In the genomic region with DNA sequence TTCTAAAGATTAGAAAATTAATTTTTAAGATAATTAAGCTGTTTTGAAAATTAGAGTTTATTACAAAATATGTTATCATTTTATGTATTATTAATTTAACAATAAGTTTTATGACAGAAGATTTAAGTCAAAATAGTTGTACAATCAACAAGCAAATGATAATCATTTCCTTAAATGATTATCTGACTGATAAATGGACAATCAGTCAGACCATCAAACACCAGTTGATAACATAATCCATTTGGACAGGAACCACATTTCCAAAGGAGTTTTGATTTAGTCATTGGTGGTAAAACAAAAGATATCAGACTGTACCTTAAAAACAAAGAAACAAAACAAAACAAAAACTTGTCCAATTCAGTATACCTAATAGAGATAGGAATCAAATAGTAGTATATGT, we compare ENCODE assay signal across 16 cellular contexts. TPM values are rescaled to one million over a fixed set of nuclear protein-coding genes. Genes with fewer than 3 reads are reported as not detected.
DNase-seq lines count a peak whose midpoint lies in the region; TF ChIP-seq lines count a peak whose summit lies in the region.
"Had no signal": no experiment of that assay in that cellular context is flagged by ENCODE, and none has a peak within 500 bp of the region (broad histone marks: within the 10 kb centered on the region; RNA-seq: fewer than 3 reads in every experiment).

No MANE protein-coding gene starts in this region.

- H3K4me3 ChIP-seq in ACC112 (ENCODE audit: low read depth, low read length) (peak overlapping the region; percentile 94), SK-N-MC (peak overlapping the region; percentile 77), foreskin fibroblast (ENCODE audit: low read depth in 1 of 2, low read length in 2 of 2) (peak overlapping the region; percentile 61 to 67), retinal pigment epithelial cell (ENCODE audit: low read length) (peak overlapping the region; percentile 17)
- no peak overlapping the region for H3K4me3 ChIP-seq in effector memory CD4-positive, alpha-beta T cell (ENCODE audit: insufficient read depth, low read depth, low read length, poor library complexity, severe bottlenecking)
- H3K4me3 ChIP-seq: GM12878 had no signal

- H3K27me3 Mint-ChIP-seq in activated CD4-positive, alpha-beta T cell treated with anti-CD3 and anti-CD28 coated beads, Interleukin-2, amount 10 ng/mL, durations not matched to agents 24 days and 14 days, result peaks cover 20% of the 10 kb centered on the region
- H3K27me3 Mint-ChIP-seq in activated CD4-positive, alpha-beta memory T cell treated with anti-CD3 and anti-CD28 coated beads, Interleukin-2, amount 10 ng/mL, durations not matched to agents 7 days and 5 days, result peaks cover 7% of the 10 kb centered on the region
- H3K27me3 Mint-ChIP-seq: brain, T-helper 17 cell had no signal

- DNase-seq in SK-N-MC (ENCODE audit: low read depth, low spot score) (no peak), foreskin fibroblast (no peak), retinal pigment epithelial cell (ENCODE audit: low read depth) (no peak), RWPE1 (ENCODE audit: low spot score) (no peak)
- no peak for DNase-seq in activated CD4-positive, alpha-beta T cell treated with anti-CD3 and anti-CD28 coated beads, Interleukin-2, amount 10 ng/mL, durations not matched to agents 24 days and 14 days
- no peak for DNase-seq in activated CD4-positive, alpha-beta memory T cell treated with anti-CD3 and anti-CD28 coated beads, Interleukin-2, amount 10 ng/mL, durations not matched to agents 7 days and 5 days
- no peak for DNase-seq in effector memory CD4-positive, alpha-beta T cell
- DNase-seq: activated CD4-positive, alpha-beta T cell treated with anti-CD3 and anti-CD28 coated beads, Interleukin-2, amount 50 U/mL, for 1 hour; DMS79 treated with DMSO at 0.1 percent for 48 hours; natural killer cell; stimulated activated CD8-positive, alpha-beta memory T cell treated with anti-CD3 and anti-CD28 coated beads, Interleukin-4, amount 100 ng/mL, for 48 hours; T-helper 17 cell had no signal

- no peak overlapping the region for H3K27ac Mint-ChIP-seq in activated CD4-positive, alpha-beta T cell treated with anti-CD3 and anti-CD28 coated beads, Interleukin-2, amount 10 ng/mL, durations not matched to agents 24 days and 14 days
- H3K27ac Mint-ChIP-seq in activated CD4-positive, alpha-beta memory T cell treated with anti-CD3 and anti-CD28 coated beads, Interleukin-2, amount 10 ng/mL, durations not matched to agents 7 days and 5 days, result no peak overlapping the region
- H3K27ac Mint-ChIP-seq: activated T-helper 17 cell treated with anti-CD3 and anti-CD28 coated beads, Interleukin-2, amount 50 U/mL, for 72 hours; natural killer cell; T-helper 17 cell had no signal

- H2AFZ ChIP-seq in ACC112 (ENCODE audit: low read length, unreplicated experiment), result no peak overlapping the region

- no peak for TF ChIP-seq CTCF in foreskin fibroblast (IDR thresholded peaks at IDR 0.05; ENCODE audit: low read depth, low read length)
- no peak for TF ChIP-seq CTCF in retinal pigment epithelial cell (conservative IDR thresholded peaks at IDR 0.05; ENCODE audit: low read depth, low read length)
- TF ChIP-seq CTCF in RWPE1 (conservative IDR thresholded peaks at IDR 0.05; ENCODE audit: low read depth), result no peak

- peaks cover 63% of the 10 kb centered on the region for H3K79me2 ChIP-seq in ACC112 (ENCODE audit: control insufficient read depth, insufficient read depth, low read length, unreplicated experiment)

- H3K27ac ChIP-seq in ACC112 (ENCODE audit: low read depth, low read length) (peak overlapping the region; percentile 100), SK-N-MC (peak overlapping the region; percentile 72; the same call in 1 of the 2 replicates), RWPE1 (no peak overlapping the region)
- no peak overlapping the region for H3K27ac ChIP-seq in effector memory CD4-positive, alpha-beta T cell (ENCODE audit: insufficient read depth, low read length, poor library complexity, severe bottlenecking)

- CTCF ChIA-PET in activated CD4-positive, alpha-beta memory T cell treated with anti-CD3 and anti-CD28 coated beads, Interleukin-2, amount 10 ng/mL, durations not matched to agents 7 days and 5 days (lab: Charles Lee), result no interaction called here
- CTCF ChIA-PET in RWPE1 (lab: Yijun Ruan, JAX), result no interaction called here

- H3K4me1 ChIP-seq in ACC112 (ENCODE audit: control insufficient read depth, insufficient read depth, low read length, unreplicated experiment), result peaks cover 49% of the 10 kb centered on the region
- no peaks in the 10 kb centered on the region for H3K4me1 ChIP-seq in effector memory CD4-positive, alpha-beta T cell (ENCODE audit: control insufficient read depth, insufficient read depth, low read length, poor library complexity, severe bottlenecking)

- H3K9me3 Mint-ChIP-seq in activated CD4-positive, alpha-beta T cell treated with anti-CD3 and anti-CD28 coated beads, Interleukin-2, amount 10 ng/mL, durations not matched to agents 24 days and 14 days, result no peaks in the 10 kb centered on the region
- no peaks in the 10 kb centered on the region for H3K9me3 Mint-ChIP-seq in activated CD4-positive, alpha-beta memory T cell treated with anti-CD3 and anti-CD28 coated beads, Interleukin-2, amount 10 ng/mL, durations not matched to agents 7 days and 5 days
- H3K9me3 Mint-ChIP-seq: activated T-helper 17 cell treated with anti-CD3 and anti-CD28 coated beads, Interleukin-2, amount 50 U/mL, for 72 hours; natural killer cell had no signal

- H3K9ac ChIP-seq in SK-N-MC (ENCODE audit: insufficient read length), result no peak overlapping the region

- peaks cover 8% of the 10 kb centered on the region for H3K4me1 Mint-ChIP-seq in activated CD4-positive, alpha-beta T cell treated with anti-CD3 and anti-CD28 coated beads, Interleukin-2, amount 10 ng/mL, durations not matched to agents 24 days and 14 days
- H3K4me1 Mint-ChIP-seq in activated CD4-positive, alpha-beta memory T cell treated with anti-CD3 and anti-CD28 coated beads, Interleukin-2, amount 10 ng/mL, durations not matched to agents 7 days and 5 days, result peaks cover 4% of the 10 kb centered on the region
- H3K4me1 Mint-ChIP-seq: activated T-helper 17 cell treated with anti-CD3 and anti-CD28 coated beads, Interleukin-2, amount 50 U/mL, for 72 hours had no signal

- H3K27me3 ChIP-seq in ACC112 (ENCODE audit: insufficient read depth, low read length), result no peaks in the 10 kb centered on the region
- H3K27me3 ChIP-seq in effector memory CD4-positive, alpha-beta T cell (replicated peaks; ENCODE audit: control insufficient read depth, insufficient read depth, low read length, poor library complexity, severe bottlenecking), result no peaks in the 10 kb centered on the region

- intact Hi-C loops in activated CD4-positive, alpha-beta T cell treated with anti-CD3 and anti-CD28 coated beads, Interleukin-2, amount 10 ng/mL, durations not matched to agents 24 days and 14 days (cut with micrococcal nuclease), result no loop called here

- POLR2A ChIA-PET in activated CD4-positive, alpha-beta memory T cell treated with anti-CD3 and anti-CD28 coated beads, Interleukin-2, amount 10 ng/mL, durations not matched to agents 7 days and 5 days (lab: Charles Lee), result no interaction called here
- POLR2A ChIA-PET in RWPE1 (lab: Yijun Ruan, JAX; ENCODE audit: low non-redundant PET), result no interaction called here

- H3K9me3 ChIP-seq in SK-N-MC (ENCODE audit: low read depth, low read length), result no peaks in the 10 kb centered on the region
- H3K9me3 ChIP-seq in effector memory CD4-positive, alpha-beta T cell (ENCODE audit: control insufficient read depth, low read length), result no peaks in the 10 kb centered on the region

- no peaks in the 10 kb centered on the region for H3K36me3 Mint-ChIP-seq in activated CD4-positive, alpha-beta T cell treated with anti-CD3 and anti-CD28 coated beads, Interleukin-2, amount 10 ng/mL, durations not matched to agents 24 days and 14 days (ENCODE audit: low read depth)
- H3K36me3 Mint-ChIP-seq in activated CD4-positive, alpha-beta memory T cell treated with anti-CD3 and anti-CD28 coated beads, Interleukin-2, amount 10 ng/mL, durations not matched to agents 7 days and 5 days (ENCODE audit: low read depth), result no peaks in the 10 kb centered on the region
- H3K36me3 Mint-ChIP-seq: brain, natural killer cell had no signal

- H3K4me3 Mint-ChIP-seq in activated CD4-positive, alpha-beta T cell treated with anti-CD3 and anti-CD28 coated beads, Interleukin-2, amount 10 ng/mL, durations not matched to agents 24 days and 14 days, result no peak overlapping the region
- H3K4me3 Mint-ChIP-seq in activated CD4-positive, alpha-beta memory T cell treated with anti-CD3 and anti-CD28 coated beads, Interleukin-2, amount 10 ng/mL, durations not matched to agents 7 days and 5 days, result no peak overlapping the region
- H3K4me3 Mint-ChIP-seq: activated T-helper 17 cell treated with anti-CD3 and anti-CD28 coated beads, Interleukin-2, amount 50 U/mL, for 72 hours; natural killer cell; T-helper 17 cell had no signal

- H3K36me3 ChIP-seq in ACC112 (ENCODE audit: insufficient read depth, low read length) (no peaks in the 10 kb centered on the region), SK-N-MC (ENCODE audit: insufficient read depth, low read length) (no peaks in the 10 kb centered on the region; the same call in 1 of the 2 replicates)
- H3K36me3 ChIP-seq in effector memory CD4-positive, alpha-beta T cell (ENCODE audit: control insufficient read depth, insufficient read depth, low read length), result no peaks in the 10 kb centered on the region

RNA-seq across cellular contexts. Expression of a gene that starts 1.9 kb away (rescaled TPM):
- total RNA-seq in activated CD4-positive, alpha-beta T cell treated with anti-CD3 and anti-CD28 coated beads, Interleukin-2, amount 10 ng/mL, durations not matched to agents 24 days and 14 days, result 1.2 and 1.5 TPM in 2 replicates
- total RNA-seq in activated CD4-positive, alpha-beta memory T cell treated with anti-CD3 and anti-CD28 coated beads, Interleukin-2, amount 10 ng/mL, durations not matched to agents 7 days and 5 days, result not detected

Comparison
In these comparisons a context has a peak if more than half of its experiments do, and no peak if none do; other contexts are left out.
1. H3K27ac ChIP-seq: peak in ACC112 (single experiment) and SK-N-MC (single experiment); none in effector memory CD4-positive, alpha-beta T cell (single experiment) and RWPE1 (single experiment).